Comparison of ENCODE assay signal across 1 cellular context in genomic region chr13:102220681-102221228, GRCh38.
A peak's percentile ranks its signal among the peaks of the same experiment; 100 is the strongest.
TF ChIP-seq lines count a peak whose summit lies in the region.

No MANE protein-coding gene starts in this region.

TF ChIP-seq in SK-N-SH treated with all-trans-retinoic acid at 6 μM for 48 hours, 23 proteins besides CTCF, POLR2A, EP300 and RAD21 (continued from another document):
- 0 out of 2 replicates have a peak, but pooled peaks have one; percentile 20 for TF ChIP-seq TSHZ2 (CRISPR knock-in tag; IDR thresholded peaks at IDR 0.05)
